Comparison of ENCODE assay signal across 24 cellular contexts in genomic region chr1:24940231-24940630, GRCh38. TPM values are rescaled to one million over a fixed set of nuclear protein-coding genes. Genes with fewer than 3 reads are reported as not detected.
DNase-seq lines count a peak whose midpoint lies in the region; ATAC-seq, FAIRE-seq and TF ChIP-seq lines count a peak whose summit lies in the region.
"Had no signal": no experiment of that assay in that cellular context is flagged by ENCODE, and none has a peak within 500 bp of the region (broad histone marks: within the 10 kb centered on the region; RNA-seq: fewer than 3 reads in every experiment).

No MANE protein-coding gene starts in this region.

- peak overlapping the region; percentile 38 for H3K27ac Mint-ChIP-seq in activated naive CD4-positive, alpha-beta T cell treated with anti-CD3 and anti-CD28 coated beads, Interleukin-2, amount 10 ng/mL, durations not matched to agents 7 days and 5 days
- peak overlapping the region; percentile 58 for H3K27ac Mint-ChIP-seq in activated CD8-positive, alpha-beta T cell treated with anti-CD3 and anti-CD28 coated beads for 36 hours
- peak overlapping the region; percentile 7 for H3K27ac Mint-ChIP-seq in astrocyte (ENCODE audit: unreplicated experiment)
- peak overlapping the region in 6 of 9 donors; percentile 9 to 76 (median 65) for H3K27ac Mint-ChIP-seq in naive thymus-derived CD4-positive, alpha-beta T cell

- peaks cover 59% of the 10 kb centered on the region for H3K36me3 Mint-ChIP-seq in activated naive CD4-positive, alpha-beta T cell treated with anti-CD3 and anti-CD28 coated beads, Interleukin-2, amount 10 ng/mL, durations not matched to agents 7 days and 5 days
- H3K36me3 Mint-ChIP-seq in activated CD8-positive, alpha-beta T cell treated with anti-CD3 and anti-CD28 coated beads for 36 hours (ENCODE audit: low read depth): peaks cover 83% of the 10 kb centered on the region
- H3K36me3 Mint-ChIP-seq in astrocyte (ENCODE audit: low read depth, unreplicated experiment): no peaks in the 10 kb centered on the region
- peaks cover 0 to 25% (median 0%) of the 10 kb centered on the region in 5 donors for H3K36me3 Mint-ChIP-seq in naive thymus-derived CD4-positive, alpha-beta T cell

- H3K9me3 Mint-ChIP-seq in activated naive CD4-positive, alpha-beta T cell treated with anti-CD3 and anti-CD28 coated beads, Interleukin-2, amount 10 ng/mL, durations not matched to agents 7 days and 5 days: no peaks in the 10 kb centered on the region
- H3K9me3 Mint-ChIP-seq in activated CD8-positive, alpha-beta T cell treated with anti-CD3 and anti-CD28 coated beads for 36 hours: no peaks in the 10 kb centered on the region
- peaks cover 1% of the 10 kb centered on the region for H3K9me3 Mint-ChIP-seq in astrocyte (ENCODE audit: unreplicated experiment)
- no peaks in the 10 kb centered on the region for H3K9me3 Mint-ChIP-seq in naive thymus-derived CD4-positive, alpha-beta T cell

- H3K9me3 ChIP-seq in astrocyte (ENCODE audit: insufficient read depth, low read depth, low read length): no peaks in the 10 kb centered on the region
- no peaks in the 10 kb centered on the region for H3K9me3 ChIP-seq in naive thymus-derived CD4-positive, alpha-beta T cell (ENCODE audit: control insufficient read depth in 2 of 3, low read length in 3 of 3)

- no peak for TF ChIP-seq CTCF in activated CD8-positive, alpha-beta T cell treated with anti-CD3 and anti-CD28 coated beads for 36 hours (IDR thresholded peaks at IDR 0.05)
- TF ChIP-seq CTCF in astrocyte (IDR thresholded peaks at IDR 0.05; ENCODE audit: insufficient read depth, low read depth, low read length): no peak

- ATAC-seq in activated CD8-positive, alpha-beta T cell treated with anti-CD3 and anti-CD28 coated beads for 36 hours: no peak
- ATAC-seq in naive thymus-derived CD4-positive, alpha-beta T cell: no peak
- no peak for ATAC-seq in HG03457 (IDR thresholded peaks at IDR 0.05; ENCODE audit: unreplicated experiment)

- H3K4me3 ChIP-seq in astrocyte (ENCODE audit: insufficient read depth, low read depth, low read length): no peak overlapping the region
- H3K4me3 ChIP-seq in naive thymus-derived CD4-positive, alpha-beta T cell (ENCODE audit: low read length): no peak overlapping the region

- no peaks in the 10 kb centered on the region for H3K36me3 ChIP-seq in astrocyte (ENCODE audit: insufficient read depth, low read length)
- no peaks in the 10 kb centered on the region for H3K36me3 ChIP-seq in naive thymus-derived CD4-positive, alpha-beta T cell (ENCODE audit: control insufficient read depth in 2 of 3, insufficient read depth in 3 of 3, low read length in 3 of 3)

- no peak overlapping the region for H2AFZ ChIP-seq in astrocyte (ENCODE audit: low read depth, low read length)

- H3K9ac ChIP-seq in astrocyte (ENCODE audit: low read length): no peak overlapping the region

- no peak overlapping the region for H3K27ac ChIP-seq in astrocyte (ENCODE audit: low read depth, low read length)
- H3K27ac ChIP-seq in naive thymus-derived CD4-positive, alpha-beta T cell (ENCODE audit: low read depth, low read length): no peak overlapping the region
- H3K27ac ChIP-seq: C4-2B, RWPE1 had no signal

- no peak overlapping the region for H3K4me3 Mint-ChIP-seq in activated naive CD4-positive, alpha-beta T cell treated with anti-CD3 and anti-CD28 coated beads, Interleukin-2, amount 10 ng/mL, durations not matched to agents 7 days and 5 days
- no peak overlapping the region for H3K4me3 Mint-ChIP-seq in activated CD8-positive, alpha-beta T cell treated with anti-CD3 and anti-CD28 coated beads for 36 hours
- H3K4me3 Mint-ChIP-seq in astrocyte (ENCODE audit: unreplicated experiment): no peak overlapping the region
- H3K4me3 Mint-ChIP-seq in naive thymus-derived CD4-positive, alpha-beta T cell: no peak overlapping the region

- POLR2A ChIA-PET in activated CD8-positive, alpha-beta T cell treated with anti-CD3 and anti-CD28 coated beads for 36 hours (lab: Charles Lee): interaction anchor here (0.9 to 3.0 kb wide), 7 partner anchors 8 to 59 kb away, joined by 3 to 14 read pairs (median 5); partner anchors contain the start of gene RUNX3
- POLR2A ChIA-PET in naive thymus-derived CD4-positive, alpha-beta T cell (lab: Charles Lee): interaction anchor here (0.7 to 1.9 kb wide), 4 partner anchors 10 to 97 kb away, joined by 3 to 6 read pairs (median 3); partner anchors contain the start of gene RUNX3

- H3K27me3 Mint-ChIP-seq in activated naive CD4-positive, alpha-beta T cell treated with anti-CD3 and anti-CD28 coated beads, Interleukin-2, amount 10 ng/mL, durations not matched to agents 7 days and 5 days: no peaks in the 10 kb centered on the region
- H3K27me3 Mint-ChIP-seq in activated CD8-positive, alpha-beta T cell treated with anti-CD3 and anti-CD28 coated beads for 36 hours: no peaks in the 10 kb centered on the region
- H3K27me3 Mint-ChIP-seq in astrocyte (ENCODE audit: low read depth, unreplicated experiment): peaks cover 59% of the 10 kb centered on the region
- no peaks in the 10 kb centered on the region for H3K27me3 Mint-ChIP-seq in naive thymus-derived CD4-positive, alpha-beta T cell

- H3K4me1 Mint-ChIP-seq in activated naive CD4-positive, alpha-beta T cell treated with anti-CD3 and anti-CD28 coated beads, Interleukin-2, amount 10 ng/mL, durations not matched to agents 7 days and 5 days: peaks cover 59% of the 10 kb centered on the region
- H3K4me1 Mint-ChIP-seq in activated CD8-positive, alpha-beta T cell treated with anti-CD3 and anti-CD28 coated beads for 36 hours (ENCODE audit: low read depth): peaks cover 78% of the 10 kb centered on the region
- no peaks in the 10 kb centered on the region for H3K4me1 Mint-ChIP-seq in astrocyte (ENCODE audit: low read depth, unreplicated experiment)
- H3K4me1 Mint-ChIP-seq in naive thymus-derived CD4-positive, alpha-beta T cell: peaks cover 5 to 64% (median 9%) of the 10 kb centered on the region in 7 donors

- no peaks in the 10 kb centered on the region for H3K79me2 ChIP-seq in astrocyte (ENCODE audit: insufficient read depth, low read length)

- no peak for DNase-seq in activated naive CD4-positive, alpha-beta T cell treated with anti-CD3 and anti-CD28 coated beads, Interleukin-2, amount 10 ng/mL, durations not matched to agents 7 days and 5 days
- no peak for DNase-seq in activated naive CD4-positive, alpha-beta T cell treated with Interleukin-2 at 50 U/mL for 16 hours
- no peak for DNase-seq in activated CD8-positive, alpha-beta T cell treated with anti-CD3 and anti-CD28 coated beads for 36 hours
- DNase-seq in astrocyte (ENCODE audit: low read depth) (no peak), cerebellar cortex (ENCODE audit: low spot score) (no peak), NOMO-1 treated with DMSO at 0.1 percent for 48 hours (lab: John Stamatoyannopoulos, UW; ENCODE audit: unreplicated experiment) (no peak)
- no peak for DNase-seq in naive thymus-derived CD4-positive, alpha-beta T cell
- DNase-seq: GDM1, H7, KBM-7, MM.1S, NCI-H1048, NCI-H1436 treated with DMSO at 0.1 percent for 48 hours, NCI-H1930, NCI-H2227 treated with DMSO at 0.1 percent for 48 hours, NCI-H510A treated with DMSO at 0.1 percent for 48 hours, NCI-H748 treated with DMSO at 0.1 percent for 48 hours, SHP77 treated with DMSO at 0.1 percent for 48 hours had no signal

- intact Hi-C loops in activated CD8-positive, alpha-beta T cell treated with anti-CD3 and anti-CD28 coated beads for 36 hours (cut with micrococcal nuclease): no loop called here
- intact Hi-C loops in naive thymus-derived CD4-positive, alpha-beta T cell (cut with micrococcal nuclease): no loop called here

- FAIRE-seq in astrocyte (lab: Jason Lieb, UNC): no peak
- FAIRE-seq: A204.1, D721Med, GM19239 had no signal

- H3K4me2 ChIP-seq in astrocyte (ENCODE audit: low read length): no peak overlapping the region

- CTCF ChIA-PET in activated naive CD4-positive, alpha-beta T cell treated with anti-CD3 and anti-CD28 coated beads, Interleukin-2, amount 10 ng/mL, durations not matched to agents 7 days and 5 days (lab: Charles Lee): interaction anchor here (2.0 to 2.3 kb wide), 3 partner anchors 7 to 161 kb away, joined by 5 to 8 read pairs (median 5); no protein-coding TSS in a partner anchor
- CTCF ChIA-PET in activated CD8-positive, alpha-beta T cell treated with anti-CD3 and anti-CD28 coated beads for 36 hours (lab: Charles Lee): interaction anchor here (0.9 to 2.2 kb wide), 5 partner anchors 7 to 97 kb away, joined by 3 to 6 read pairs (median 4); no protein-coding TSS in a partner anchor
- CTCF ChIA-PET in naive thymus-derived CD4-positive, alpha-beta T cell (lab: Charles Lee): interaction anchor here (1.8 to 1.9 kb wide), 2 partner anchors 9 to 97 kb away, joined by 6 to 7 read pairs; no protein-coding TSS in a partner anchor

- no peaks in the 10 kb centered on the region for H3K4me1 ChIP-seq in astrocyte (ENCODE audit: insufficient read depth, low read length)
- H3K4me1 ChIP-seq in naive thymus-derived CD4-positive, alpha-beta T cell (ENCODE audit: control insufficient read depth in 2 of 2, insufficient read depth in 2 of 2, low read length in 2 of 2): no peaks in the 10 kb centered on the region

- peaks cover 6% of the 10 kb centered on the region for H3K27me3 ChIP-seq in astrocyte (ENCODE audit: insufficient read depth, low read length)
- H3K27me3 ChIP-seq in naive thymus-derived CD4-positive, alpha-beta T cell (ENCODE audit: control insufficient read depth in 2 of 2, insufficient read depth in 2 of 2, low read length in 2 of 2): no peaks in the 10 kb centered on the region

- H4K20me1 ChIP-seq in astrocyte (ENCODE audit: insufficient read depth, low read length): no peaks in the 10 kb centered on the region

RNA-seq across cellular contexts. Expression of gene RUNX3, which starts 10.2 kb away (rescaled TPM):
- 100 to 1,000 TPM; 180 to 183 TPM for total RNA-seq in activated CD8-positive, alpha-beta T cell treated with anti-CD3 and anti-CD28 coated beads for 36 hours
- 2.1 and 2.5 TPM in 2 replicates for total RNA-seq in astrocyte
- 100 to 1,000 TPM in 2 of 5 experiments, 10 to 100 TPM in 3; 71.4 to 135 (median 96.9) TPM for total RNA-seq in naive thymus-derived CD4-positive, alpha-beta T cell
- 10 to 100 TPM; 14.2 to 25.8 TPM for polyA plus RNA-seq in naive thymus-derived CD4-positive, alpha-beta T cell

Comparison
In these comparisons a context has a peak if more than half of its experiments do, and no peak if none do; other contexts are left out.
1. H3K27ac Mint-ChIP-seq: peak in every context shown above with its lines; median percentile 65 in naive thymus-derived CD4-positive, alpha-beta T cell; 58 in activated CD8-positive, alpha-beta T cell treated with anti-CD3 and anti-CD28 coated beads for 36 hours; 38 in activated naive CD4-positive, alpha-beta T cell treated with anti-CD3 and anti-CD28 coated beads, Interleukin-2, amount 10 ng/mL, durations not matched to agents 7 days and 5 days; 7 in astrocyte.
2. RNA of gene RUNX3, which starts 10.2 kb away (total RNA-seq): 180 to 183 TPM in activated CD8-positive, alpha-beta T cell treated with anti-CD3 and anti-CD28 coated beads for 36 hours and 71.4 to 135 TPM in naive thymus-derived CD4-positive, alpha-beta T cell; 2.1 to 2.5 TPM in astrocyte; every median in the first group is over 10 times any median in the second.